8 cellular contexts compared by ENCODE assay signal in genomic region chr11:128506999-128507591, GRCh38.
DNase-seq lines count a peak whose midpoint lies in the region; ATAC-seq and TF ChIP-seq lines count a peak whose summit lies in the region.

No MANE protein-coding gene starts in this region.

- no peak for ATAC-seq in GM18861 (IDR thresholded peaks at IDR 0.05; ENCODE audit: unreplicated experiment)

- H3K27ac ChIP-seq in tibial nerve = peak overlapping the region in 3 of 4 donors; percentile 52 to 67 (median 66)

- H3K4me3 ChIP-seq in tibial nerve = peak overlapping the region in 3 of 4 donors; percentile 10 to 25 (median 13)

- no peaks in the 10 kb centered on the region for H3K27me3 ChIP-seq in tibial nerve

- H3K36me3 ChIP-seq in tibial nerve = peaks cover 0 to 9% (median 0%) of the 10 kb centered on the region in 3 donors

- no peaks in the 10 kb centered on the region for H3K9me3 ChIP-seq in tibial nerve

- peaks cover 0 to 100% (median 69%) of the 10 kb centered on the region in 4 donors for H3K4me1 ChIP-seq in tibial nerve

- peak in 1 of 2 donors; percentile 19 for TF ChIP-seq POLR2A in tibial nerve (IDR thresholded peaks at IDR 0.05)

- TF ChIP-seq CTCF in tibial nerve (IDR thresholded peaks at IDR 0.05) = no peak

- DNase-seq in activated naive CD4-positive, alpha-beta T cell treated with Interleukin-2 at 50 U/mL for 16 hours = peak; percentile 57
- no peak for DNase-seq in activated naive CD4-positive, alpha-beta T cell (lab: John Stamatoyannopoulos, UW)
- peak; percentile 72 to 83 for DNase-seq in SHP77 (lab: John Stamatoyannopoulos, UW)
- DNase-seq in dedifferentiated amniotic fluid mesenchymal stem cell (ENCODE audit: extremely low spot score) = peak; percentile 95
- peak; percentile 62 to 81 for DNase-seq in lung microvascular endothelial cell (ENCODE audit: low read depth in 2 of 2)
- peak; percentile 53 to 78 for DNase-seq in tibial nerve (ENCODE audit: low spot score in 2 of 2)
- no peak for DNase-seq in NCI-H446 treated with DMSO at 0.1 percent for 48 hours (lab: John Stamatoyannopoulos, UW)

- TF ChIP-seq EP300 in tibial nerve (IDR thresholded peaks at IDR 0.05) = peak in 1 of 2 donors; percentile 67

- WGBS in tibial nerve, 2 donors = 18 to 21% methylated on average over 12 of the region's 12 CpGs

Comparison
In these comparisons a context has a peak if more than half of its experiments do, and no peak if none do; other contexts are left out.
1. DNase-seq: peak in activated naive CD4-positive, alpha-beta T cell treated with Interleukin-2 at 50 U/mL for 16 hours (single experiment), SHP77 (2 of 2), dedifferentiated amniotic fluid mesenchymal stem cell (single experiment), lung microvascular endothelial cell (2 of 2) and tibial nerve (2 of 2); none in activated naive CD4-positive, alpha-beta T cell (0 of 4) and NCI-H446 treated with DMSO at 0.1 percent for 48 hours (single experiment).